ENCODE assay signal across 1 cellular context in genomic region chr7:27742091-27742710, GRCh38.
TF ChIP-seq lines count a peak whose summit lies in the region.

No MANE protein-coding gene starts in this region.

TF ChIP-seq in SK-N-SH treated with all-trans-retinoic acid at 6 μM for 48 hours, 23 proteins besides CTCF, POLR2A, EP300 and RAD21 (continued from another document):
- 0 out of 2 replicates have a peak, but pooled peaks have one; percentile 64 for TF ChIP-seq CSRNP3 (CRISPR knock-in tag; IDR thresholded peaks at IDR 0.05)
- peak; percentile 34; the same call in 1 of the 2 replicates for TF ChIP-seq PATZ1 (CRISPR knock-in tag; IDR thresholded peaks at IDR 0.05; ENCODE audit: borderline replicate concordance)
- peak; percentile 65 for TF ChIP-seq TCF4 (CRISPR knock-in tag; IDR thresholded peaks at IDR 0.05; ENCODE audit: borderline replicate concordance)
- TF ChIP-seq, protein P1, sequence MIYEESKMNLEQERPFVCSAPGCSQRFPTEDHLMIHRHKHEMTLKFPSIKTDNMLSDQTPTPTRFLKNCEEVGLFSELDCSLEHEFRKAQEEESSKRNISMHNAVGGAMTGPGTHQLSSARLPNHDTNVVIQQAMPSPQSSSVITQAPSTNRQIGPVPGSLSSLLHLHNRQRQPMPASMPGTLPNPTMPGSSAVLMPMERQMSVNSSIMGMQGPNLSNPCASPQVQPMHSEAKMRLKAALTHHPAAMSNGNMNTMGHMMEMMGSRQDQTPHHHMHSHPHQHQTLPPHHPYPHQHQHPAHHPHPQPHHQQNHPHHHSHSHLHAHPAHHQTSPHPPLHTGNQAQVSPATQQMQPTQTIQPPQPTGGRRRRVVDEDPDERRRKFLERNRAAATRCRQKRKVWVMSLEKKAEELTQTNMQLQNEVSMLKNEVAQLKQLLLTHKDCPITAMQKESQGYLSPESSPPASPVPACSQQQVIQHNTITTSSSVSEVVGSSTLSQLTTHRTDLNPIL (CRISPR knock-in tag; IDR thresholded peaks at IDR 0.05; ENCODE audit: low read depth) = peak; percentile 86
- peak; percentile 89 for TF ChIP-seq ZFP3 (CRISPR knock-in tag; IDR thresholded peaks at IDR 0.05)
- 0 out of 2 replicates have a peak, but pooled peaks have one; percentile 19 for TF ChIP-seq ZNF8 (CRISPR knock-in tag; IDR thresholded peaks at IDR 0.05)
- peak; percentile 72 for TF ChIP-seq ZNF565 (CRISPR knock-in tag; conservative IDR thresholded peaks at IDR 0.05; ENCODE audit: low read depth)
- peak; percentile 84 for TF ChIP-seq ISL1 (CRISPR knock-in tag; IDR thresholded peaks at IDR 0.05)
- TF ChIP-seq PPARA (CRISPR knock-in tag; IDR thresholded peaks at IDR 0.05; ENCODE audit: borderline replicate concordance) = peak; percentile 15; the same call in 1 of the 2 replicates
- TF ChIP-seq ZNF70 (CRISPR knock-in tag; IDR thresholded peaks at IDR 0.05) = peak; percentile 48; the same call in 1 of the 2 replicates
- peak; percentile 98 for TF ChIP-seq CSDC2 (CRISPR knock-in tag; IDR thresholded peaks at IDR 0.05)
- TF ChIP-seq TSHZ2 (CRISPR knock-in tag; IDR thresholded peaks at IDR 0.05) = peak; percentile 42; the same call in 1 of the 2 replicates
- peak; percentile 97 for TF ChIP-seq SNAI2 (CRISPR knock-in tag; IDR thresholded peaks at IDR 0.05)
